In the genomic region with DNA sequence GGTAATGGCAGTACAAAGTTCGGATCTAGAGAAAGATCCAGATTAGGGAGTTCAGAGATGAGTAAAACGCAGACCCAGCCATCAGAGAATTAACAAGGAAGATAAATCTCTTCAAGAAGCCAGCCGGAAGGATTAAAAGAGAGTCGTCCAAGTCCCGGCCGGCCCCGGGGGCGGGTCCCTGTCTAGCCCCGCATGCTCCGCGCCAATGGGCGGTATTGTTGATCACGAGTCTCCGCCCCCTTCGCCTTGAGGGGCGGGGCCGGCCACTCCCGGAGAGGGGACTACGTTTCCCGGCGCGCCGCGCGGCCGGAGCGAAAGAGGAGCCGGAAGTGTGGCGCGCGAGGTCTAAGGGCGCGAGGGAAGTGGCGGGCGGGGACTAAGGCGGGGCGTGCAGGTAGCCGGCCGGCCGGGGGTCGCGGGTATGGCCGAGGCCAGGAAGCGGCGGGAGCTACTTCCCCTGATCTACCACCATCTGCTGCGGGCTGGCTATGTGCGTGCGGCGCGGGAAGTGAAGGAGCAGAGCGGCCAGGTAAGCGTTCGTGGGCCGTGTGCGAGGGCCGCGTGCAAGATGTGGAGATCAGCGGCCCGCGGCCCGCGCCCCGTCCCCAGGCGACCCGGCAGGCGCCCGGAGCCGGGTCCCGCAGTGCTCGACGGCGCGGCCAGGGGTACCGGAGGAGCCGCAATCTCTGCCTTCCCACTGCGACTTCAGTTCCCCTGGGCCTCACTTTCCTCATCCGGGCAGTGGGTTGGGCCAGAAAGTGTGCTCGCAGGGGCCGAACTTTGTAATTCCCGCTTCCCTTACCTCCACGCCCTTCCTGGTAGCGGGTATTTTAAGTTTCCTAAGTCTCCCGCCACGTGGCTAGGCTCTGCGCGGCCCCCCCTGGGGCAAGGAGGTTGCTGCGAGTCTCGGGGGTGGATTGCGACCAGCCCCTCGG, we compare ENCODE assay signal across 8 cellular contexts. TPM values are rescaled to one million over a fixed set of nuclear protein-coding genes. Genes with fewer than 3 reads are reported as not detected.
A peak's percentile ranks its signal among the peaks of the same experiment; 100 is the strongest.
DNase-seq lines count a peak whose midpoint lies in the region; TF ChIP-seq lines count a peak whose summit lies in the region.

A gene with protein sequence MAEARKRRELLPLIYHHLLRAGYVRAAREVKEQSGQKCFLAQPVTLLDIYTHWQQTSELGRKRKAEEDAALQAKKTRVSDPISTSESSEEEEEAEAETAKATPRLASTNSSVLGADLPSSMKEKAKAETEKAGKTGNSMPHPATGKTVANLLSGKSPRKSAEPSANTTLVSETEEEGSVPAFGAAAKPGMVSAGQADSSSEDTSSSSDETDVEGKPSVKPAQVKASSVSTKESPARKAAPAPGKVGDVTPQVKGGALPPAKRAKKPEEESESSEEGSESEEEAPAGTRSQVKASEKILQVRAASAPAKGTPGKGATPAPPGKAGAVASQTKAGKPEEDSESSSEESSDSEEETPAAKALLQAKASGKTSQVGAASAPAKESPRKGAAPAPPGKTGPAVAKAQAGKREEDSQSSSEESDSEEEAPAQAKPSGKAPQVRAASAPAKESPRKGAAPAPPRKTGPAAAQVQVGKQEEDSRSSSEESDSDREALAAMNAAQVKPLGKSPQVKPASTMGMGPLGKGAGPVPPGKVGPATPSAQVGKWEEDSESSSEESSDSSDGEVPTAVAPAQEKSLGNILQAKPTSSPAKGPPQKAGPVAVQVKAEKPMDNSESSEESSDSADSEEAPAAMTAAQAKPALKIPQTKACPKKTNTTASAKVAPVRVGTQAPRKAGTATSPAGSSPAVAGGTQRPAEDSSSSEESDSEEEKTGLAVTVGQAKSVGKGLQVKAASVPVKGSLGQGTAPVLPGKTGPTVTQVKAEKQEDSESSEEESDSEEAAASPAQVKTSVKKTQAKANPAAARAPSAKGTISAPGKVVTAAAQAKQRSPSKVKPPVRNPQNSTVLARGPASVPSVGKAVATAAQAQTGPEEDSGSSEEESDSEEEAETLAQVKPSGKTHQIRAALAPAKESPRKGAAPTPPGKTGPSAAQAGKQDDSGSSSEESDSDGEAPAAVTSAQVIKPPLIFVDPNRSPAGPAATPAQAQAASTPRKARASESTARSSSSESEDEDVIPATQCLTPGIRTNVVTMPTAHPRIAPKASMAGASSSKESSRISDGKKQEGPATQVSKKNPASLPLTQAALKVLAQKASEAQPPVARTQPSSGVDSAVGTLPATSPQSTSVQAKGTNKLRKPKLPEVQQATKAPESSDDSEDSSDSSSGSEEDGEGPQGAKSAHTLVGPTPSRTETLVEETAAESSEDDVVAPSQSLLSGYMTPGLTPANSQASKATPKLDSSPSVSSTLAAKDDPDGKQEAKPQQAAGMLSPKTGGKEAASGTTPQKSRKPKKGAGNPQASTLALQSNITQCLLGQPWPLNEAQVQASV (N-terminal part only) (plus strand): TSS at position 372 of the 935 bp plus-strand sequence. CDS start 50 bp downstream, at position 422.

- H3K4me1 ChIP-seq in neutrophil (ENCODE audit: control insufficient read depth in 1 of 2, insufficient read depth in 1 of 2, low read depth in 1 of 2, low read length in 1 of 2): peaks cover 13 to 19% of the 10 kb centered on the region in 2 experiments

- POLR2A ChIA-PET in HEK293T (lab: Yijun Ruan, JAX): interaction anchor here (0.6 to 1.8 kb wide), 8 partner anchors 10 to 89 kb away, joined by 3 to 8 read pairs (median 4); no protein-coding TSS in a partner anchor

- DNase-seq in GF-D8 (lab: John Stamatoyannopoulos, UW) (peak; percentile 77), HEK293T (ENCODE audit: extremely low spot score) (peak; percentile 97), MV-4-11 (lab: John Stamatoyannopoulos, UW) (peak; percentile 94), SK-MEL-5 (ENCODE audit: low read depth, low spot score) (peak; percentile 93), foreskin melanocyte (peak; percentile 94), substantia nigra (lab: John Stamatoyannopoulos, UW) (peak; percentile 61 to 98 (median 92))
- peak; percentile 97 for DNase-seq in activated naive CD4-positive, alpha-beta T cell treated with Interleukin-2 at 50 U/mL for 16 hours

- no peaks in the 10 kb centered on the region for H3K27me3 ChIP-seq in neutrophil

- no peak for TF ChIP-seq CTCF in neutrophil (IDR thresholded peaks at IDR 0.05)

- in situ Hi-C loops in SK-MEL-5 (cut with HindIII; ENCODE audit: low pct_unique_long_range_greater_than_20kb, low sequenced_read_pairs): no loop called here

- no peaks in the 10 kb centered on the region for H3K9me3 ChIP-seq in neutrophil

- no peaks in the 10 kb centered on the region for H3K36me3 ChIP-seq in neutrophil

- H3K27ac ChIP-seq in neutrophil (peak within 1 kb of the TSS; percentile 64), substantia nigra (ENCODE audit: low read depth, low read length, poor library complexity, severe bottlenecking) (peak within 1 kb of the TSS; percentile 50)

- H3K4me3 ChIP-seq in neutrophil (ENCODE audit: low read depth in 1 of 2, low read length in 1 of 2): peak within 1 kb of the TSS; percentile 80 to 83

- CTCF ChIA-PET in HEK293T (lab: Yijun Ruan, JAX): no interaction called here

TF ChIP-seq in HEK293T, 16 proteins besides CTCF, POLR2A, EP300 and RAD21:
- TF ChIP-seq ZNF384 (IDR thresholded peaks at IDR 0.05) (no peak), ARNT (IDR thresholded peaks at IDR 0.05) (no peak), TARDBP (IDR thresholded peaks at IDR 0.05) (no peak), ELF4 (IDR thresholded peaks at IDR 0.05) (peak; percentile 74), L3MBTL2 (conservative IDR thresholded peaks at IDR 0.05) (peak; percentile 57)
- TF ChIP-seq, protein P1, sequence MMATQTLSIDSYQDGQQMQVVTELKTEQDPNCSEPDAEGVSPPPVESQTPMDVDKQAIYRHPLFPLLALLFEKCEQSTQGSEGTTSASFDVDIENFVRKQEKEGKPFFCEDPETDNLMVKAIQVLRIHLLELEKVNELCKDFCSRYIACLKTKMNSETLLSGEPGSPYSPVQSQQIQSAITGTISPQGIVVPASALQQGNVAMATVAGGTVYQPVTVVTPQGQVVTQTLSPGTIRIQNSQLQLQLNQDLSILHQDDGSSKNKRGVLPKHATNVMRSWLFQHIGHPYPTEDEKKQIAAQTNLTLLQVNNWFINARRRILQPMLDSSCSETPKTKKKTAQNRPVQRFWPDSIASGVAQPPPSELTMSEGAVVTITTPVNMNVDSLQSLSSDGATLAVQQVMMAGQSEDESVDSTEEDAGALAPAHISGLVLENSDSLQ (IDR thresholded peaks at IDR 0.05): no peak; the same call in 1 of the 2 replicates

RNA-seq across cellular contexts. Expression of the gene that starts here (rescaled TPM):
- total RNA-seq in SK-MEL-5 (2014; rRNA removed; shearing (Covaris generic)): 20.8 and 25.7 TPM in 2 replicates
- 33.9 and 41.4 TPM in 2 replicates for polyA plus RNA-seq in SK-MEL-5 (2015; cell fraction: cytosol; rRNA removed)
- polyA plus RNA-seq in SK-MEL-5 (2015; cell fraction: nucleus; rRNA removed): 48.1 and 58.7 TPM in 2 replicates

Comparison
In these comparisons a context has a peak if more than half of its experiments do, and no peak if none do; other contexts are left out.
1. Peak in every context shown above with its lines: DNase-seq, H3K4me3 ChIP-seq and H3K27ac ChIP-seq.